19 cellular contexts compared by ENCODE assay signal in genomic region chr2:75342504-75343175, GRCh38.
A peak's percentile ranks its signal among the peaks of the same experiment; 100 is the strongest.
DNase-seq lines count a peak whose midpoint lies in the region; ATAC-seq and TF ChIP-seq lines count a peak whose summit lies in the region.
"Had no signal": no experiment of that assay in that cellular context is flagged by ENCODE, and none has a peak within 500 bp of the region (broad histone marks: within the 10 kb centered on the region; RNA-seq: fewer than 3 reads in every experiment).

No MANE protein-coding gene starts in this region.

- ATAC-seq in GM18502 (IDR thresholded peaks at IDR 0.05; ENCODE audit: poor library complexity, unreplicated experiment) (peak; percentile 74), GM19397 (IDR thresholded peaks at IDR 0.05; ENCODE audit: unreplicated experiment) (peak; percentile 57), HG02852 (IDR thresholded peaks at IDR 0.05; ENCODE audit: unreplicated experiment) (peak; percentile 74), HG03442 (IDR thresholded peaks at IDR 0.05; ENCODE audit: unreplicated experiment) (peak; percentile 57)
- no peak for ATAC-seq in stimulated activated naive CD8-positive, alpha-beta T cell treated with anti-CD3 and anti-CD28 coated beads, Interleukin-15, Interleukin-2, amounts not matched to agents 100 U/mL and 50 U/mL, for 24 hours
- ATAC-seq: body of pancreas; CD8-positive, alpha-beta T cell; naive thymus-derived CD8-positive, alpha-beta T cell had no signal

- DNase-seq in NCI-H146 (lab: John Stamatoyannopoulos, UW) = no peak
- no peak for DNase-seq in stimulated activated naive CD8-positive, alpha-beta T cell treated with anti-CD3 and anti-CD28 coated beads, Interleukin-15, Interleukin-2, amounts not matched to agents 100 U/mL and 50 U/mL, for 24 hours
- no peak for DNase-seq in nephron progenitor cell
- no peak for DNase-seq in type B pancreatic cell (ENCODE audit: extremely low spot score, unreplicated experiment)
- DNase-seq: activated CD4-positive, alpha-beta T cell treated with anti-CD3 and anti-CD28 coated beads for 48 hours; body of pancreas; CD8-positive, alpha-beta T cell; cortex of kidney; naive thymus-derived CD8-positive, alpha-beta T cell; NCI-H1436 treated with DMSO at 0.1 percent for 48 hours; NCI-H446 treated with DMSO at 0.1 percent for 48 hours; SIG-M5; stomach had no signal

- H3K4me3 Mint-ChIP-seq in nephron progenitor cell (no peak overlapping the region), type B pancreatic cell (no peak overlapping the region)
- H3K4me3 Mint-ChIP-seq: activated naive CD4-positive, alpha-beta T cell treated with anti-CD3 and anti-CD28 coated beads, Interleukin-2, amount 50 U/mL, for 24 hours; CD8-positive, alpha-beta T cell; naive thymus-derived CD8-positive, alpha-beta T cell had no signal

- no peaks in the 10 kb centered on the region for H3K9me3 Mint-ChIP-seq in nephron progenitor cell
- no peaks in the 10 kb centered on the region for H3K9me3 Mint-ChIP-seq in type B pancreatic cell
- H3K9me3 Mint-ChIP-seq: activated naive CD4-positive, alpha-beta T cell treated with anti-CD3 and anti-CD28 coated beads, Interleukin-2, amount 50 U/mL, for 24 hours; CD8-positive, alpha-beta T cell had no signal

- H3K4me1 Mint-ChIP-seq in nephron progenitor cell (peaks cover 2% of the 10 kb centered on the region), type B pancreatic cell (ENCODE audit: unreplicated experiment) (peaks cover 15% of the 10 kb centered on the region)
- H3K4me1 Mint-ChIP-seq: activated naive CD4-positive, alpha-beta T cell treated with anti-CD3 and anti-CD28 coated beads, Interleukin-2, amount 50 U/mL, for 24 hours had no signal

- no peak for TF ChIP-seq CTCF in nephron progenitor cell (IDR thresholded peaks at IDR 0.05)
- no peak for TF ChIP-seq CTCF in type B pancreatic cell (conservative IDR thresholded peaks at IDR 0.05)

- H3K27me3 Mint-ChIP-seq in nephron progenitor cell (ENCODE audit: low read depth, poor library complexity) (no peaks in the 10 kb centered on the region), type B pancreatic cell (peaks cover 22% of the 10 kb centered on the region)
- H3K27me3 Mint-ChIP-seq: activated naive CD4-positive, alpha-beta T cell treated with anti-CD3 and anti-CD28 coated beads, Interleukin-2, amount 50 U/mL, for 24 hours; naive thymus-derived CD8-positive, alpha-beta T cell; progenitor cell of endocrine pancreas had no signal

- H3K36me3 Mint-ChIP-seq in nephron progenitor cell (ENCODE audit: low read depth) (no peaks in the 10 kb centered on the region), type B pancreatic cell (no peaks in the 10 kb centered on the region)
- H3K36me3 Mint-ChIP-seq: activated naive CD4-positive, alpha-beta T cell treated with anti-CD3 and anti-CD28 coated beads, Interleukin-2, amount 50 U/mL, for 24 hours had no signal

- no peak overlapping the region for H3K27ac Mint-ChIP-seq in nephron progenitor cell
- no peak overlapping the region for H3K27ac Mint-ChIP-seq in type B pancreatic cell
- H3K27ac Mint-ChIP-seq: activated naive CD4-positive, alpha-beta T cell treated with anti-CD3 and anti-CD28 coated beads, Interleukin-2, amount 50 U/mL, for 24 hours; CD8-positive, alpha-beta T cell; progenitor cell of endocrine pancreas had no signal
